ENCODE assay signal across 19 cellular contexts in the genomic region with DNA sequence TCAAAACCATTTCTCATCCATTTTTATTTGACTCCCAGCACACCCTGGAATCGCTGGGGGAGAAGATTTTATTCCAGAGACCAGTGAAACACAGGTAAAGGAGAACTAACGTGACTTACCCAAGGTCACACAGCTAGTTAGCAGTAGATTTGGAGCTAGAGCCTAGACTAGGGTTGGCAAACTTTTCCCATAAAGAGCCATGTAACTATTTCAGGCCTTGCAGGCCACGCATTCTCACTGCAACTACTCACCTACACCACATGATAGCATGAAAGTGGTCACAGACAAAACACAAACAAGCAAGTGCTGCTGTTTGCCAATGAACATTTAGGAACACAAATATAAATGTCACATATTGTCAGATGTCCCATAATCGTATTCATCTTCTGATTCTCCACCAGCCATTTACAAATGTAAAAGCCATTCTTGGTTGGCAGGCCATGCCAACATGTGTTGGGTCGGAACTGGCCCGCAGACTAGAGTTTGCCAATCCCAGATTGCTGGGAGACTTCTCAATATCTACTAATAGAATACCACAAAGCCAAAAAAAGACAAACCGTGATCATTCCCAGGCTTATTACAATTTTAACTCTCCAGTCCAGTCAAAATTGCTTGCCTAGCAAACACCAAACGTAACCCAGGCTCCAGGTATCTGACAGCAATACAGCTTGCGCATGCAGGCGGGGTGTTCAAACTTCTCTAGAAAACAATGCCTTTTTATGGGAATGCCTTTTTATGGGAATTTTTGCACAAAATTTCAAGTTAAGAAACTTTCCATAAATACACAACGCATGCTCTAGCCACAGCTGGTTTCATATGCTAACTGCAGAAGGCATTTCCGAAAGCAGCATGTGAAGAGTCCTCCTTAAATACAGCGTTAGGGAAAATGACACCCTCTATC. TPM values are rescaled to one million over a fixed set of nuclear protein-coding genes. Genes with fewer than 3 reads are reported as not detected.
A peak's percentile ranks its signal among the peaks of the same experiment; 100 is the strongest.
DNase-seq lines count a peak whose midpoint lies in the region; ATAC-seq, FAIRE-seq and TF ChIP-seq lines count a peak whose summit lies in the region.
"Had no signal": no experiment of that assay in that cellular context is flagged by ENCODE, and none has a peak within 500 bp of the region (broad histone marks: within the 10 kb centered on the region; RNA-seq: fewer than 3 reads in every experiment).

No MANE protein-coding gene starts in this region.

- H3K36me3 ChIP-seq in sigmoid colon, result no peaks in the 10 kb centered on the region
- H3K36me3 ChIP-seq: SJSA1 had no signal

- H3K27me3 Mint-ChIP-seq in nephron (ENCODE audit: low read depth), result peaks cover 14% of the 10 kb centered on the region

- TF ChIP-seq CTCF in coronary artery (IDR thresholded peaks at IDR 0.05), result no peak
- no peak for TF ChIP-seq CTCF in nephron (IDR thresholded peaks at IDR 0.05; ENCODE audit: unreplicated experiment in 3 of 3)
- no peak for TF ChIP-seq CTCF in sigmoid colon (IDR thresholded peaks at IDR 0.05)

- FAIRE-seq in GM12891 (lab: Jason Lieb, UNC), result peak; percentile 75
- FAIRE-seq: GM12892 had no signal

- intact Hi-C loops in sigmoid colon (cut with DNase I), result no loop called here

- H3K27ac ChIP-seq in coronary artery (peak overlapping the region; percentile 74 to 78), sigmoid colon (peak overlapping the region in 1 of 4 donors; percentile 19)
- H3K27ac ChIP-seq: SJSA1 had no signal

- peak overlapping the region; percentile 36 to 74 (median 50) for H3K27ac Mint-ChIP-seq in nephron
- H3K27ac Mint-ChIP-seq: GM23338 had no signal

- H3K4me1 ChIP-seq in sigmoid colon, result peaks cover 0 to 92% (median 62%) of the 10 kb centered on the region in 4 donors

- no peak for TF ChIP-seq POLR2A in GM12891 (IDR thresholded peaks at IDR 0.05; ENCODE audit: low read depth, low read length)
- no peak for TF ChIP-seq POLR2A in sigmoid colon (IDR thresholded peaks at IDR 0.05)

- WGBS in sigmoid colon, 2 donors, result 86 to 91% methylated on average over 13 of the region's 13 CpGs

- H3K27me3 ChIP-seq in sigmoid colon, result no peaks in the 10 kb centered on the region
- H3K27me3 ChIP-seq: SJSA1 had no signal

- no peaks in the 10 kb centered on the region for H3K9me3 ChIP-seq in sigmoid colon
- H3K9me3 ChIP-seq: SJSA1 had no signal

- no peak for ATAC-seq in HG03159 (IDR thresholded peaks at IDR 0.05; ENCODE audit: unreplicated experiment)
- ATAC-seq: GM23338, HCT116, PC-3 had no signal

- no peak for TF ChIP-seq EP300 in sigmoid colon (IDR thresholded peaks at IDR 0.05)

- H3K9me3 Mint-ChIP-seq in nephron, result no peaks in the 10 kb centered on the region
- H3K9me3 Mint-ChIP-seq: GM23338 had no signal

- H3K4me3 ChIP-seq in coronary artery (peak overlapping the region; percentile 49), sigmoid colon (no peak overlapping the region)
- H3K4me3 ChIP-seq: GM23338, SJSA1 had no signal

- DNase-seq in GM12891 (ENCODE audit: insufficient read length, low spot score) (no peak), coronary artery (ENCODE audit: low spot score) (peak; percentile 70), sigmoid colon (peak; percentile 44), OCI-M2 (lab: John Stamatoyannopoulos, UW; ENCODE audit: unreplicated experiment) (no peak), HK-2 (ENCODE audit: unreplicated experiment) (no peak)
- DNase-seq: C1 segment of cervical spinal cord; DMS 273 treated with DMSO at 0.1 percent for 48 hours; GF-D8; IMR-90; NCI-H1105 treated with DMSO at 0.1 percent for 48 hours; NCI-H1694 treated with DMSO at 0.1 percent for 48 hours; NK-92 treated with Interleukin-12 subunit alpha and Interleukin-12 subunit beta, amount 100 ng/mL, for 24 hours; PC-3 had no signal

- H3K36me3 Mint-ChIP-seq in nephron (ENCODE audit: low read depth), result no peaks in the 10 kb centered on the region

- H3K4me3 Mint-ChIP-seq in nephron, result no peak overlapping the region
- H3K4me3 Mint-ChIP-seq: GM23338 had no signal

- H3K4me1 Mint-ChIP-seq in nephron, result peaks cover 79% of the 10 kb centered on the region

TF ChIP-seq in GM12891, 5 proteins besides CTCF, POLR2A, EP300 and RAD21:
- TF ChIP-seq PAX5 (IDR thresholded peaks at IDR 0.05; ENCODE audit: insufficient read depth, low read length, severe bottlenecking) (no peak), TAF1 (IDR thresholded peaks at IDR 0.05; ENCODE audit: low read depth, low read length) (no peak), POLR2AphosphoS5 (IDR thresholded peaks at IDR 0.05; ENCODE audit: low read depth, low read length) (no peak), POU2F2 (IDR thresholded peaks at IDR 0.05; ENCODE audit: low read depth, low read length) (no peak), SPI1 (IDR thresholded peaks at IDR 0.05; ENCODE audit: low read depth, low read length) (no peak)

RNA-seq across cellular contexts. Expression of a gene that starts 20.9 kb away (rescaled TPM):
- polyA plus RNA-seq in GM12891 (2012; ENCODE audit: low read depth, missing spikeins), result 2.8 TPM
- 10 to 100 TPM; 17.8 to 38.8 (median 19.1) TPM for total RNA-seq in sigmoid colon
- 1 to 10 TPM in 2 of 3 donors, under 1 TPM in 1; 0.69 to 4.3 (median 1.2) TPM for polyA plus RNA-seq in sigmoid colon

Comparison
In these comparisons a context has a peak if more than half of its experiments do, and no peak if none do; other contexts are left out.
1. DNase-seq: peak in coronary artery (single experiment) and sigmoid colon (single experiment); none in GM12891 (single experiment), OCI-M2 (single experiment) and HK-2 (single experiment).